8 cellular contexts compared by ENCODE assay signal in genomic region chr10:95657250-95657649, GRCh38. TPM values are rescaled to one million over a fixed set of nuclear protein-coding genes. Genes with fewer than 3 reads are reported as not detected.
A peak's percentile ranks its signal among the peaks of the same experiment; 100 is the strongest.
DNase-seq lines count a peak whose midpoint lies in the region; ATAC-seq and TF ChIP-seq lines count a peak whose summit lies in the region.

No MANE protein-coding gene starts in this region.

- peaks cover 3% of the 10 kb centered on the region; the same call in 1 of the 2 replicates for H3K4me1 ChIP-seq in iPS-20b (ENCODE audit: insufficient read depth, low read length)
- H3K4me1 ChIP-seq in subcutaneous abdominal adipose tissue (ENCODE audit: control insufficient read depth in 5 of 5, insufficient read depth in 5 of 5, low read length in 5 of 5), result peaks cover 2 to 21% (median 17%) of the 10 kb centered on the region in 5 donors
- H3K4me1 ChIP-seq in left lung, result peaks cover 0 to 21% of the 10 kb centered on the region in 2 donors

- DNase-seq in activated CD4-positive, alpha-beta T cell treated with anti-CD3 and anti-CD28 coated beads, Interleukin-2, amount 10 ng/mL, durations not matched to agents 24 days and 14 days, result no peak
- DNase-seq in activated CD4-positive, alpha-beta T cell treated with anti-CD3 and anti-CD28 coated beads, Interleukin-2, amount 50 U/mL, for 1 hour, result no peak
- no peak for DNase-seq in activated T-helper 1 cell treated with anti-CD3 and anti-CD28 coated beads, Interleukin-12 subunit alpha, Interleukin-12 subunit beta, Interleukin-2, Interleukin-4 antibody, amounts not matched to agents 30 ng/mL and 10 ng/mL and 1 ng/mL, durations not matched to agents 14 hours and 24 hours and 36 hours (ENCODE audit: low spot score)
- no peak for DNase-seq in left lung
- no peak for DNase-seq in DMS79 (lab: John Stamatoyannopoulos, UW)
- DNase-seq in dedifferentiated amniotic fluid mesenchymal stem cell (ENCODE audit: extremely low spot score), result no peak

- H3K9ac ChIP-seq in iPS-20b (ENCODE audit: low read depth, low read length), result no peak overlapping the region; the same call in 1 of the 2 replicates
- H3K9ac ChIP-seq in subcutaneous abdominal adipose tissue (ENCODE audit: low read length in 5 of 5), result peak overlapping the region in 4 of 5 donors; percentile 71 to 88 (median 80)

- H3K27me3 ChIP-seq in iPS-20b (ENCODE audit: insufficient read depth, low read length) (no peaks in the 10 kb centered on the region), subcutaneous abdominal adipose tissue (ENCODE audit: control insufficient read depth in 5 of 5, insufficient read depth in 4 of 5, low read length in 5 of 5) (no peaks in the 10 kb centered on the region), left lung (no peaks in the 10 kb centered on the region)

- H3K4me3 ChIP-seq in iPS-20b (ENCODE audit: low read length) (peak overlapping the region; percentile 69; the same call in 1 of the 2 replicates), subcutaneous abdominal adipose tissue (ENCODE audit: low read depth in 1 of 5, low read length in 5 of 5) (peak overlapping the region; percentile 73 to 95 (median 85)), left lung (peak overlapping the region in 1 of 2 donors; percentile 82)

- peaks cover 22% of the 10 kb centered on the region for H3K4me1 Mint-ChIP-seq in activated CD4-positive, alpha-beta T cell treated with anti-CD3 and anti-CD28 coated beads, Interleukin-2, amount 10 ng/mL, durations not matched to agents 24 days and 14 days
- peaks cover 27% of the 10 kb centered on the region for H3K4me1 Mint-ChIP-seq in activated T-helper 1 cell treated with anti-CD3 and anti-CD28 coated beads, Interleukin-12 subunit alpha, Interleukin-12 subunit beta, Interleukin-2, Interleukin-4 antibody, amounts not matched to agents 30 ng/mL and 10 ng/mL and 1 ng/mL, durations not matched to agents 14 hours and 24 hours and 36 hours (ENCODE audit: low read depth)

- peak overlapping the region; percentile 98 for H3K4me3 Mint-ChIP-seq in activated CD4-positive, alpha-beta T cell treated with anti-CD3 and anti-CD28 coated beads, Interleukin-2, amount 10 ng/mL, durations not matched to agents 24 days and 14 days
- peak overlapping the region; percentile 99 for H3K4me3 Mint-ChIP-seq in activated T-helper 1 cell treated with anti-CD3 and anti-CD28 coated beads, Interleukin-12 subunit alpha, Interleukin-12 subunit beta, Interleukin-2, Interleukin-4 antibody, amounts not matched to agents 30 ng/mL and 10 ng/mL and 1 ng/mL, durations not matched to agents 14 hours and 24 hours and 36 hours

- H3K27me3 Mint-ChIP-seq in activated CD4-positive, alpha-beta T cell treated with anti-CD3 and anti-CD28 coated beads, Interleukin-2, amount 10 ng/mL, durations not matched to agents 24 days and 14 days, result no peaks in the 10 kb centered on the region
- no peaks in the 10 kb centered on the region for H3K27me3 Mint-ChIP-seq in activated T-helper 1 cell treated with anti-CD3 and anti-CD28 coated beads, Interleukin-12 subunit alpha, Interleukin-12 subunit beta, Interleukin-2, Interleukin-4 antibody, amounts not matched to agents 30 ng/mL and 10 ng/mL and 1 ng/mL, durations not matched to agents 14 hours and 24 hours and 36 hours (ENCODE audit: insufficient read depth)

- ATAC-seq in left lung, result no peak

- H3K9me3 ChIP-seq in iPS-20b (ENCODE audit: insufficient read depth, low read depth, low read length) (no peaks in the 10 kb centered on the region), subcutaneous abdominal adipose tissue (ENCODE audit: control insufficient read depth in 5 of 5, low read length in 5 of 5) (no peaks in the 10 kb centered on the region), left lung (no peaks in the 10 kb centered on the region)

- H3K27ac ChIP-seq in iPS-20b (ENCODE audit: low read length) (no peak overlapping the region), subcutaneous abdominal adipose tissue (ENCODE audit: low read depth, low read length) (no peak overlapping the region), left lung (no peak overlapping the region)

- peaks cover 11% of the 10 kb centered on the region for H3K36me3 ChIP-seq in iPS-20b (ENCODE audit: insufficient read depth, low read depth, low read length)
- H3K36me3 ChIP-seq in subcutaneous abdominal adipose tissue (ENCODE audit: control insufficient read depth in 5 of 5, insufficient read depth in 5 of 5, low read length in 5 of 5), result peaks cover 0 to 5% (median 0%) of the 10 kb centered on the region in 5 donors
- peaks cover 0 to 10% of the 10 kb centered on the region in 2 donors for H3K36me3 ChIP-seq in left lung

- no peak for TF ChIP-seq CTCF in left lung (IDR thresholded peaks at IDR 0.05)

- peaks cover 10% of the 10 kb centered on the region for H3K9me3 Mint-ChIP-seq in activated CD4-positive, alpha-beta T cell treated with anti-CD3 and anti-CD28 coated beads, Interleukin-2, amount 10 ng/mL, durations not matched to agents 24 days and 14 days
- peaks cover 3% of the 10 kb centered on the region for H3K9me3 Mint-ChIP-seq in activated T-helper 1 cell treated with anti-CD3 and anti-CD28 coated beads, Interleukin-12 subunit alpha, Interleukin-12 subunit beta, Interleukin-2, Interleukin-4 antibody, amounts not matched to agents 30 ng/mL and 10 ng/mL and 1 ng/mL, durations not matched to agents 14 hours and 24 hours and 36 hours

- peaks cover 32% of the 10 kb centered on the region for H3K36me3 Mint-ChIP-seq in activated CD4-positive, alpha-beta T cell treated with anti-CD3 and anti-CD28 coated beads, Interleukin-2, amount 10 ng/mL, durations not matched to agents 24 days and 14 days (ENCODE audit: low read depth)
- H3K36me3 Mint-ChIP-seq in activated T-helper 1 cell treated with anti-CD3 and anti-CD28 coated beads, Interleukin-12 subunit alpha, Interleukin-12 subunit beta, Interleukin-2, Interleukin-4 antibody, amounts not matched to agents 30 ng/mL and 10 ng/mL and 1 ng/mL, durations not matched to agents 14 hours and 24 hours and 36 hours (ENCODE audit: low read depth), result peaks cover 27% of the 10 kb centered on the region

- H3K27ac Mint-ChIP-seq in activated CD4-positive, alpha-beta T cell treated with anti-CD3 and anti-CD28 coated beads, Interleukin-2, amount 10 ng/mL, durations not matched to agents 24 days and 14 days, result no peak overlapping the region
- no peak overlapping the region for H3K27ac Mint-ChIP-seq in activated T-helper 1 cell treated with anti-CD3 and anti-CD28 coated beads, Interleukin-12 subunit alpha, Interleukin-12 subunit beta, Interleukin-2, Interleukin-4 antibody, amounts not matched to agents 30 ng/mL and 10 ng/mL and 1 ng/mL, durations not matched to agents 14 hours and 24 hours and 36 hours

- intact Hi-C loops in activated CD4-positive, alpha-beta T cell treated with anti-CD3 and anti-CD28 coated beads, Interleukin-2, amount 10 ng/mL, durations not matched to agents 24 days and 14 days (cut with micrococcal nuclease), result loop anchor here (2.0 kb wide), 1 partner anchor 96 kb away; the partner anchor contains the start of gene SORBS1
- intact Hi-C loops in activated T-helper 1 cell treated with anti-CD3 and anti-CD28 coated beads, Interleukin-12 subunit alpha, Interleukin-12 subunit beta, Interleukin-2, Interleukin-4 antibody, amounts not matched to agents 30 ng/mL and 10 ng/mL and 1 ng/mL, durations not matched to agents 14 hours and 24 hours and 36 hours (cut with micrococcal nuclease), result no loop called here
- intact Hi-C loops in left lung (cut with DNase I), result no loop called here

RNA-seq across cellular contexts. Expression of gene ALDH18A1, which starts 0.7 kb away (rescaled TPM):
- 126 TPM in 2 replicates for total RNA-seq in activated CD4-positive, alpha-beta T cell treated with anti-CD3 and anti-CD28 coated beads, Interleukin-2, amount 10 ng/mL, durations not matched to agents 24 days and 14 days
- 122 and 127 TPM in 2 replicates for total RNA-seq in activated T-helper 1 cell treated with anti-CD3 and anti-CD28 coated beads, Interleukin-12 subunit alpha, Interleukin-12 subunit beta, Interleukin-2, Interleukin-4 antibody, amounts not matched to agents 30 ng/mL and 10 ng/mL and 1 ng/mL, durations not matched to agents 14 hours and 24 hours and 36 hours
- 10 to 100 TPM; 48.2 to 72.0 TPM for total RNA-seq in left lung

RNA-seq across cellular contexts. Expression of gene TCTN3, which starts 36.5 kb away (rescaled TPM):
- total RNA-seq in activated CD4-positive, alpha-beta T cell treated with anti-CD3 and anti-CD28 coated beads, Interleukin-2, amount 10 ng/mL, durations not matched to agents 24 days and 14 days, result 42.7 and 44.6 TPM in 2 replicates
- 56.3 and 58.0 TPM in 2 replicates for total RNA-seq in activated T-helper 1 cell treated with anti-CD3 and anti-CD28 coated beads, Interleukin-12 subunit alpha, Interleukin-12 subunit beta, Interleukin-2, Interleukin-4 antibody, amounts not matched to agents 30 ng/mL and 10 ng/mL and 1 ng/mL, durations not matched to agents 14 hours and 24 hours and 36 hours
- 10 to 100 TPM; 36.2 to 43.8 TPM for total RNA-seq in left lung
